ENCODE assay signal across 1 cellular context in the genomic region with DNA sequence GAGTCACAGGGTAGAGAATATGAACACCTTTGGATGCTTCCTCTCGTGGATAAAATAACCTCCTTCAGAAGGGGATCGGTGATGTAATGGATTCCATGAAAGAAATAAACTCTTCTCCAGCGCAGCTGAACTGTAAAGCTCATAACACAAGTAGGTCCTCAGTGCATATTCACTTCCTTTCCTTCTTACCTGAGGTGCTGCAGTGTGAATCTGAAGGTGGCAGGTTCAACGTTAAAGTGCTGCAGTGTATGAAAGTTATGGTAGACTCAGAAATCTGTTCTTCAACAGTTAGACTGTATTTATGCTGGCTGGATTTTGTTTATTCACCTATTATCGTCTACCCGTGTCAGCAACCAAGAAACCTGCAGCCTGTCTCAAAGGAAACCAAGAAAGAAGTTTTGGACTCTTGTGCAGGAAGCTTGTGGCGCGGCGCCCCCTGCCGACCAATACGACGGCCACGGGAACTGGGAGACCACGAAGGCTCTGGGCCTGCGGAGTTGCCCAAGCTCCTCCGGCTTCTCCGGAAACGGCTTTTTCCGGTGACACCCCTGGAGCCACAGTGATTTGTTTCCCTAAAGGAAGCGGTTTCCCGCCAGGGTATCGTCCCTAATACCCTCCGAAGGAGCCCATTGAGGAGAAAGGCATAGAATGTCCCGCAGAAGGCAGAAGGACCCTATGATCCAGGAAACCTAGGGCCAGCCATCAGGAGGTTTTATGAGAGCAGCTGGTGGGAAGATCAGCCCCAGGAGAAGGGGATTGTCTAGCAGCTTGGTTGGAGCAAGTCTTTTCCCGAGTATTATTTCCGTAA.
A peak's percentile ranks its signal among the peaks of the same experiment; 100 is the strongest.
TF ChIP-seq lines count a peak whose summit lies in the region.

No MANE protein-coding gene starts in this region.

TF ChIP-seq in K562, 482 proteins besides CTCF, POLR2A, EP300 and RAD21 (continued from another document):
- TF ChIP-seq ZBTB40 (IDR thresholded peaks at IDR 0.05), result peak; percentile 90
- no peak for TF ChIP-seq ZBTB40 (CRISPR knock-in tag; IDR thresholded peaks at IDR 0.05)
- peak; percentile 58; the same call in 1 of the 2 replicates for TF ChIP-seq STAG1 (CRISPR knock-in tag; IDR thresholded peaks at IDR 0.05; ENCODE audit: borderline replicate concordance)
- no peak for TF ChIP-seq HSF4 (CRISPR knock-in tag; IDR thresholded peaks at IDR 0.05; ENCODE audit: borderline replicate concordance)
- TF ChIP-seq HCFC1 (IDR thresholded peaks at IDR 0.05; ENCODE audit: low read depth, low read length), result peak; percentile 47; the same call in 1 of the 2 replicates
- no peak for TF ChIP-seq NR2C1 (IDR thresholded peaks at IDR 0.05)
- 0 out of 2 replicates have a peak, but pooled peaks have one; percentile 32 for TF ChIP-seq NR2C1 (tag; IDR thresholded peaks at IDR 0.05)
- TF ChIP-seq CEBPB (tag; IDR thresholded peaks at IDR 0.05), result peak; percentile 26; the same call in 1 of the 2 replicates
- TF ChIP-seq ZFPM2 (CRISPR knock-in tag; IDR thresholded peaks at IDR 0.05), result no peak
- 0 out of 2 replicates have a peak, but pooled peaks have one; percentile 60 for TF ChIP-seq DIDO1 (tag; IDR thresholded peaks at IDR 0.05; ENCODE audit: low read depth)
- peak; percentile 71; the same call in 1 of the 2 replicates for TF ChIP-seq GABPB1 (CRISPR knock-in tag; IDR thresholded peaks at IDR 0.05)
- 0 out of 2 replicates have a peak, but pooled peaks have one; percentile 16 for TF ChIP-seq JUND (IDR thresholded peaks at IDR 0.05; ENCODE audit: borderline replicate concordance, low read depth, low read length)
- no peak for TF ChIP-seq JUND (tag; IDR thresholded peaks at IDR 0.05; ENCODE audit: borderline replicate concordance, low read depth, low read length)
- TF ChIP-seq ZFP91 (CRISPR knock-in tag; IDR thresholded peaks at IDR 0.05), result no peak
